In the genomic region with DNA sequence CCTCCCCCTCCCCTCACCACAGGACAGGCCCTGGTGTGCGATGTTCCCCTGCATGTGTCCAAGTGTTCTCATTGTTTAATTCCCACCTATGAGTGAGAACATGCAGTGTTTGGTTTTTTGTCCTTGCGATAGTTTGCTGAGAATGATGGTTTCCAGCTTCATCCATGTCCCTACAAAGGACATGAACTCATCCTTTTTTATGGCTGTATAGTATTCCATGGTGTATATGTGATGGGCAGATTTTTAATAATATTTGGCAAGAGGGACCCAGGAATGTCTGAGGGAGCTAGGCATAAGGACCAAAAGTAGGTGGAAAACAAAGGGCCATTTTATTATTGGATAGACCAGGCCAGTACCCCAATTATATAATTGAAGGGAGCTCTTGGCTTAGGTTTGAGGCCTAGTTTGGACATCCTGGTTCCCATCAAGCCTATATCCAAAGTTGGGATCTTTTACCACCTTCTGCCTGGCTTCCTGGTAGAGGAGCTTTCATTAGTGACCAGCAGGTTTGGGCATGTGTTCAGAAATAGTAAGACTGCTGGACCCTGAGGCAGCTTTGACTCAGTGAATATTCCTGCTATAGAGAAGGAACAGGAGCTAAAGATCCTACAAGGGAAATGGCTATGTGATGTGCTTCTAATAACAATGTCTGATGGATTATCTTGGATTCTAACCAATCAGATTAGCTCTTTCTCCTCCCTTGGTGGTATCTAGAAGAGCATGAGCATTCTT, we compare ENCODE assay signal across 29 cellular contexts.
"Had no signal": no experiment of that assay in that cellular context is flagged by ENCODE, and none has a peak within 500 bp of the region (broad histone marks: within the 10 kb centered on the region; RNA-seq: fewer than 3 reads in every experiment).

No MANE protein-coding gene starts in this region.

- H3K27ac ChIP-seq: neural progenitor cell, ovary, parathyroid adenoma, psoas muscle, right lobe of liver, sigmoid colon, suprapubic skin, testis, tibial artery, transverse colon, upper lobe of right lung, uterus had no signal

- H3K9me3 Mint-ChIP-seq: natural killer cell had no signal

- H3K36me3 Mint-ChIP-seq: natural killer cell; neural progenitor cell; stimulated activated effector memory CD8-positive, alpha-beta T cell treated with anti-CD3 and anti-CD28 coated beads, Interleukin-12 subunit alpha, Interleukin-12 subunit beta, amount 100 ng/mL, for 72 hours; type B pancreatic cell had no signal

- H3K4me3 Mint-ChIP-seq: natural killer cell; nephron; neural progenitor cell; stimulated activated effector memory CD8-positive, alpha-beta T cell treated with anti-CD3 and anti-CD28 coated beads, Interleukin-12 subunit alpha, Interleukin-12 subunit beta, amount 100 ng/mL, for 72 hours; stimulated activated naive CD8-positive, alpha-beta T cell treated with anti-CD3 and anti-CD28 coated beads, Interleukin-15, amount 100 ng/mL, for 72 hours; type B pancreatic cell had no signal

- H3K9ac ChIP-seq: neural progenitor cell, parathyroid adenoma had no signal

- H3K79me2 ChIP-seq: parathyroid adenoma had no signal

- H3K4me3 ChIP-seq: neural progenitor cell, ovary, psoas muscle, right lobe of liver, sigmoid colon, suprapubic skin, testis, tibial artery, transverse colon, upper lobe of right lung, uterus had no signal

- H2AFZ ChIP-seq: neural progenitor cell, parathyroid adenoma had no signal

- H3K9me3 ChIP-seq: ovary, psoas muscle, right lobe of liver, sigmoid colon, suprapubic skin, testis, tibial artery, transverse colon, upper lobe of right lung, uterus had no signal

- DNase-seq: natural killer cell; occipital lobe; ovary; posterior cingulate gyrus; psoas muscle; right cardiac atrium; right lobe of liver; sigmoid colon; small intestine; stimulated activated CD4-positive, alpha-beta T cell treated with anti-CD3 and anti-CD28 coated beads, Interleukin-15, amount 100 ng/mL, for 24 hours; stimulated activated CD4-positive, alpha-beta T cell treated with anti-CD3 and anti-CD28 coated beads, Interleukin-2, amount 100 ng/mL, for 24 hours; stimulated activated CD4-positive, alpha-beta T cell treated with anti-CD3 and anti-CD28 coated beads, Interleukin-2, amount 100 ng/mL, for 48 hours; stimulated activated CD4-positive, alpha-beta T cell treated with anti-CD3 and anti-CD28 coated beads, Interleukin-4, amount 100 ng/mL, for 24 hours; stimulated activated naive CD4-positive, alpha-beta T cell; stimulated activated naive CD8-positive, alpha-beta T cell treated with anti-CD3 and anti-CD28 coated beads, Interleukin-15, amount 100 ng/mL, for 72 hours; stimulated activated naive CD8-positive, alpha-beta T cell treated with anti-CD3 and anti-CD28 coated beads, Interleukin-15, Interleukin-2, amounts not matched to agents 100 U/mL and 50 U/mL, for 24 hours; substantia nigra; testis; tibial artery; transverse colon; upper lobe of right lung; uterus had no signal

- ATAC-seq: natural killer cell; psoas muscle; right cardiac atrium; right lobe of liver; stimulated activated effector memory CD8-positive, alpha-beta T cell treated with anti-CD3 and anti-CD28 coated beads, Interleukin-12 subunit alpha, Interleukin-12 subunit beta, amount 100 ng/mL, for 72 hours; stimulated activated naive CD8-positive, alpha-beta T cell treated with anti-CD3 and anti-CD28 coated beads, Interleukin-15, amount 100 ng/mL, for 72 hours; stimulated activated naive CD8-positive, alpha-beta T cell treated with anti-CD3 and anti-CD28 coated beads, Interleukin-15, Interleukin-2, amounts not matched to agents 100 U/mL and 50 U/mL, for 24 hours; upper lobe of right lung had no signal

- H3K4me1 Mint-ChIP-seq: natural killer cell; nephron; neural progenitor cell; stimulated activated effector memory CD8-positive, alpha-beta T cell treated with anti-CD3 and anti-CD28 coated beads, Interleukin-12 subunit alpha, Interleukin-12 subunit beta, amount 100 ng/mL, for 72 hours; stimulated activated naive CD8-positive, alpha-beta T cell treated with anti-CD3 and anti-CD28 coated beads, Interleukin-15, amount 100 ng/mL, for 72 hours had no signal

- H3K27me3 Mint-ChIP-seq: progenitor cell of endocrine pancreas; stimulated activated naive CD8-positive, alpha-beta T cell treated with anti-CD3 and anti-CD28 coated beads, Interleukin-15, amount 100 ng/mL, for 72 hours; type B pancreatic cell had no signal

- FAIRE-seq: small intestine had no signal

- H3K4me1 ChIP-seq: neural progenitor cell, parathyroid adenoma, psoas muscle, right lobe of liver, sigmoid colon, suprapubic skin, testis, tibial artery, transverse colon, upper lobe of right lung, uterus had no signal

- H3K27ac Mint-ChIP-seq: natural killer cell; nephron; neural progenitor cell; progenitor cell of endocrine pancreas; stimulated activated effector memory CD8-positive, alpha-beta T cell treated with anti-CD3 and anti-CD28 coated beads, Interleukin-12 subunit alpha, Interleukin-12 subunit beta, amount 100 ng/mL, for 72 hours; stimulated activated naive CD8-positive, alpha-beta T cell treated with anti-CD3 and anti-CD28 coated beads, Interleukin-15, amount 100 ng/mL, for 72 hours; type B pancreatic cell had no signal

- H3K36me3 ChIP-seq: neural progenitor cell, ovary, right lobe of liver, sigmoid colon, suprapubic skin, tibial artery, transverse colon, upper lobe of right lung, uterus had no signal

- H3K4me2 ChIP-seq: neural progenitor cell had no signal

- H3K27me3 ChIP-seq: neural progenitor cell, ovary, right lobe of liver, sigmoid colon, suprapubic skin, testis, tibial artery, transverse colon, upper lobe of right lung, uterus had no signal
